Comparison of ENCODE assay signal across 1 cellular context in the genomic region with DNA sequence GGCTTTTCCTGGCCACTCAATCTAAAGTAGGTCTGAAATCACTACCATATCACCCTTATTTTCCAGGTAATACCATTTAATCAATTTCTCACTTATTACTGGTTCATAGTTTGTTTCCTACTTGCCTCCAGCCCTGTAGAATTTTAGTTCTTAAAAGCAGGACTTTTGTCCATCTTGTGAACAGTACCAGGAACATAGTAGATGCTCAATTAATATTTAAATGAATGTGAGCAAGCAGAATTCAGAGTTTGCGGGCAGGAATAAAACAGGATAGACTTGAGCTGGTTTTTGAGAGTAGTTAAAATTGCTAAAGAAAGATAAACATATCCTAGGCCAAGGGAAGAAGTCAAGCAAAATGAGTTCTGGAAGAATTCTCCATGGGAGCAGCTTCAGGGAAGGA.
A peak's percentile ranks its signal among the peaks of the same experiment; 100 is the strongest.
TF ChIP-seq lines count a peak whose summit lies in the region.

No MANE protein-coding gene starts in this region.

TF ChIP-seq in K562, 482 proteins besides CTCF, POLR2A, EP300 and RAD21:
- TF ChIP-seq, protein P1, sequence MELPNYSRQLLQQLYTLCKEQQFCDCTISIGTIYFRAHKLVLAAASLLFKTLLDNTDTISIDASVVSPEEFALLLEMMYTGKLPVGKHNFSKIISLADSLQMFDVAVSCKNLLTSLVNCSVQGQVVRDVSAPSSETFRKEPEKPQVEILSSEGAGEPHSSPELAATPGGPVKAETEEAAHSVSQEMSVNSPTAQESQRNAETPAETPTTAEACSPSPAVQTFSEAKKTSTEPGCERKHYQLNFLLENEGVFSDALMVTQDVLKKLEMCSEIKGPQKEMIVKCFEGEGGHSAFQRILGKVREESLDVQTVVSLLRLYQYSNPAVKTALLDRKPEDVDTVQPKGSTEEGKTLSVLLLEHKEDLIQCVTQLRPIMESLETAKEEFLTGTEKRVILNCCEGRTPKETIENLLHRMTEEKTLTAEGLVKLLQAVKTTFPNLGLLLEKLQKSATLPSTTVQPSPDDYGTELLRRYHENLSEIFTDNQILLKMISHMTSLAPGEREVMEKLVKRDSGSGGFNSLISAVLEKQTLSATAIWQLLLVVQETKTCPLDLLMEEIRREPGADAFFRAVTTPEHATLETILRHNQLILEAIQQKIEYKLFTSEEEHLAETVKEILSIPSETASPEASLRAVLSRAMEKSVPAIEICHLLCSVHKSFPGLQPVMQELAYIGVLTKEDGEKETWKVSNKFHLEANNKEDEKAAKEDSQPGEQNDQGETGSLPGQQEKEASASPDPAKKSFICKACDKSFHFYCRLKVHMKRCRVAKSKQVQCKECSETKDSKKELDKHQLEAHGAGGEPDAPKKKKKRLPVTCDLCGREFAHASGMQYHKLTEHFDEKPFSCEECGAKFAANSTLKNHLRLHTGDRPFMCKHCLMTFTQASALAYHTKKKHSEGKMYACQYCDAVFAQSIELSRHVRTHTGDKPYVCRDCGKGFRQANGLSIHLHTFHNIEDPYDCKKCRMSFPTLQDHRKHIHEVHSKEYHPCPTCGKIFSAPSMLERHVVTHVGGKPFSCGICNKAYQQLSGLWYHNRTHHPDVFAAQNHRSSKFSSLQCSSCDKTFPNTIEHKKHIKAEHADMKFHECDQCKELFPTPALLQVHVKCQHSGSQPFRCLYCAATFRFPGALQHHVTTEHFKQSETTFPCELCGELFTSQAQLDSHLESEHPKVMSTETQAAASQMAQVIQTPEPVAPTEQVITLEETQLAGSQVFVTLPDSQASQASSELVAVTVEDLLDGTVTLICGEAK (IDR thresholded peaks at IDR 0.05) = no peak
- TF ChIP-seq, protein P1 (CRISPR knock-in tag; IDR thresholded peaks at IDR 0.05) = no peak
- TF ChIP-seq MECOM (CRISPR knock-in tag; IDR thresholded peaks at IDR 0.05) (0 out of 2 replicates have a peak, but pooled peaks have one; percentile 10), BCOR (IDR thresholded peaks at IDR 0.05) (peak; percentile 65), ADNP (tag; IDR thresholded peaks at IDR 0.05) (peak; percentile 63; the same call in 1 of the 2 replicates), KDM1A (IDR thresholded peaks at IDR 0.05) (peak; percentile 42 to 53; a peak in 2 of 4 replicates), HDAC2 (IDR thresholded peaks at IDR 0.05) (0 out of 2 replicates have a peak, but pooled peaks have one; percentile 37), RBM25 (IDR thresholded peaks at IDR 0.05; ENCODE audit: low read depth, low read length, severe bottlenecking) (peak; percentile 90), POU5F1 (IDR thresholded peaks at IDR 0.05; ENCODE audit: borderline replicate concordance, low read depth, low read length, partially characterized antibody) (no peak)
